Comparison of ENCODE assay signal across 5 cellular contexts in the genomic region with DNA sequence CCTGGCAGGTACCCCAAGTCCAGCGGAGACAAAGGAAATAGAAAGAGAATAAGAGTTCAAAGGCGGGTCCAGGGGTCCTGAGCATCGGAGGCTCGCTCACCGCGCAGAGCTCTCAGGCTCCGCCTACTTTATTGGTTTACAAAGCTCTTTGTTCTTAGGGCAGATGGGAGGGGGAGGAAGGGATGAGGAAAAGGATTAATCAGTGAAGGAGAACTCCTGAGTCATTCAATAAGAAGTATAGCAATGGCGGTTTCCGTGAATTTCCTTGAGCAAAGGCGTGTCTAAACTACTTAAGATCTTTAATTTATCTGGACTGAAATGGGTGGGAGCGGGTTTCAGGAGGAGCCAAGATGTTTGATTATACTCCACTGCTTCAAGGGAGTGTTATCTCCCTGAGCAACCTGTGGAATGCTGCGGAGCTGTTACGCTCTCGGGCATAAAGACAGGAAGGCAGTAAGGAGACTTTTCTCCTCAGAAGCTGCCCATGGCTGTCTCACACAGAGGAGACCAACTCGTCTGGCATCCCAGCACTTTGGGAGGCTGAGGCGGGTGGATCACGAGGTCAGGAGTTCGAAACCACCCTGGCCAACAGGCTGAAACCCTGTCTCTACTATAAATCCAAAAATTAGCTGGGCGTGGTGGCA. TPM values are rescaled to one million over a fixed set of nuclear protein-coding genes. Genes with fewer than 3 reads are reported as not detected.
"Had no signal": no experiment of that assay in that cellular context is flagged by ENCODE, and none has a peak within 500 bp of the region (broad histone marks: within the 10 kb centered on the region; RNA-seq: fewer than 3 reads in every experiment).

No MANE protein-coding gene starts in this region.

RNA-seq across cellular contexts. Expression of gene ABCA13, which starts 29.8 kb away (rescaled TPM):
- total RNA-seq: activated B cell treated with CpG ODN at 0.5 μM for 24 hours; activated CD4-positive, alpha-beta memory T cell treated with anti-CD3 and anti-CD28 coated beads for 36 hours; activated naive CD4-positive, alpha-beta T cell treated with anti-CD3 and anti-CD28 coated beads, Interleukin-2, amount 50 U/mL, for 72 hours; activated T-helper 1 cell treated with anti-CD3 and anti-CD28 coated beads, Interleukin-12 subunit alpha, Interleukin-12 subunit beta, Interleukin-2, Interleukin-4 antibody, amounts not matched to agents 30 ng/mL and 10 ng/mL and 1 ng/mL, durations not matched to agents 14 hours and 24 hours and 36 hours; thoracic aorta had no signal
